ENCODE assay signal across 16 cellular contexts in genomic region chr4:143438710-143439109, GRCh38.
A peak's percentile ranks its signal among the peaks of the same experiment; 100 is the strongest.
DNase-seq lines count a peak whose midpoint lies in the region; ATAC-seq and TF ChIP-seq lines count a peak whose summit lies in the region.
"Had no signal": no experiment of that assay in that cellular context is flagged by ENCODE, and none has a peak within 500 bp of the region (broad histone marks: within the 10 kb centered on the region; RNA-seq: fewer than 3 reads in every experiment).

No MANE protein-coding gene starts in this region.

- H3K9me3 Mint-ChIP-seq in activated CD8-positive, alpha-beta T cell treated with anti-CD3 and anti-CD28 coated beads for 36 hours: no peaks in the 10 kb centered on the region
- H3K9me3 Mint-ChIP-seq: T-cell had no signal

- peak; percentile 70 for DNase-seq in GDM1 (lab: John Stamatoyannopoulos, UW)
- DNase-seq in NCI-H69 (lab: John Stamatoyannopoulos, UW): peak; percentile 18
- peak; percentile 28 to 47 for DNase-seq in dermis microvascular lymphatic vessel endothelial cell (ENCODE audit: low read depth in 2 of 2)
- no peak for DNase-seq in activated CD8-positive, alpha-beta T cell treated with anti-CD3 and anti-CD28 coated beads for 36 hours
- DNase-seq in DMS79 treated with DMSO at 0.1 percent for 48 hours (lab: John Stamatoyannopoulos, UW): no peak
- DNase-seq: Caco-2; DND-41; NCI-H1436; NCI-H2029 treated with DMSO at 0.1 percent for 48 hours; NCI-H526; NK-92 treated with Interleukin-12 subunit alpha and Interleukin-12 subunit beta, amount 100 ng/mL, for 24 hours; OCI-M1; T-cell had no signal

- TF ChIP-seq CTCF in activated CD8-positive, alpha-beta T cell treated with anti-CD3 and anti-CD28 coated beads for 36 hours (IDR thresholded peaks at IDR 0.05): no peak

- ATAC-seq in activated CD8-positive, alpha-beta T cell treated with anti-CD3 and anti-CD28 coated beads for 36 hours: no peak
- ATAC-seq in GM19351 (IDR thresholded peaks at IDR 0.05; ENCODE audit: unreplicated experiment): no peak
- ATAC-seq: T-cell had no signal

- CTCF ChIA-PET in activated CD8-positive, alpha-beta T cell treated with anti-CD3 and anti-CD28 coated beads for 36 hours (lab: Charles Lee): no interaction called here

- no peak overlapping the region for H3K27ac Mint-ChIP-seq in activated CD8-positive, alpha-beta T cell treated with anti-CD3 and anti-CD28 coated beads for 36 hours
- H3K27ac Mint-ChIP-seq: T-cell had no signal

- peak overlapping the region; percentile 78 for H3K27ac ChIP-seq in temporal lobe (ENCODE audit: low read depth, low read length)
- H3K27ac ChIP-seq: C4-2B had no signal

- no peak overlapping the region for H3K4me3 Mint-ChIP-seq in activated CD8-positive, alpha-beta T cell treated with anti-CD3 and anti-CD28 coated beads for 36 hours
- H3K4me3 Mint-ChIP-seq: T-cell had no signal

- H3K27me3 Mint-ChIP-seq in activated CD8-positive, alpha-beta T cell treated with anti-CD3 and anti-CD28 coated beads for 36 hours: peaks cover 3% of the 10 kb centered on the region

- no peaks in the 10 kb centered on the region for H3K36me3 Mint-ChIP-seq in activated CD8-positive, alpha-beta T cell treated with anti-CD3 and anti-CD28 coated beads for 36 hours (ENCODE audit: low read depth)
- H3K36me3 Mint-ChIP-seq: T-cell had no signal

- POLR2A ChIA-PET in activated CD8-positive, alpha-beta T cell treated with anti-CD3 and anti-CD28 coated beads for 36 hours (lab: Charles Lee): no interaction called here

- no peaks in the 10 kb centered on the region for H3K4me1 Mint-ChIP-seq in activated CD8-positive, alpha-beta T cell treated with anti-CD3 and anti-CD28 coated beads for 36 hours (ENCODE audit: low read depth)
- H3K4me1 Mint-ChIP-seq: T-cell had no signal

- intact Hi-C loops in activated CD8-positive, alpha-beta T cell treated with anti-CD3 and anti-CD28 coated beads for 36 hours (cut with micrococcal nuclease): no loop called here

Comparison
In these comparisons a context has a peak if more than half of its experiments do, and no peak if none do; other contexts are left out.
1. DNase-seq: peak in GDM1 (single experiment), NCI-H69 (single experiment) and dermis microvascular lymphatic vessel endothelial cell (2 of 2); none in activated CD8-positive, alpha-beta T cell treated with anti-CD3 and anti-CD28 coated beads for 36 hours (single experiment) and DMS79 treated with DMSO at 0.1 percent for 48 hours (single experiment).